ENCODE assay signal across 29 cellular contexts in the genomic region with DNA sequence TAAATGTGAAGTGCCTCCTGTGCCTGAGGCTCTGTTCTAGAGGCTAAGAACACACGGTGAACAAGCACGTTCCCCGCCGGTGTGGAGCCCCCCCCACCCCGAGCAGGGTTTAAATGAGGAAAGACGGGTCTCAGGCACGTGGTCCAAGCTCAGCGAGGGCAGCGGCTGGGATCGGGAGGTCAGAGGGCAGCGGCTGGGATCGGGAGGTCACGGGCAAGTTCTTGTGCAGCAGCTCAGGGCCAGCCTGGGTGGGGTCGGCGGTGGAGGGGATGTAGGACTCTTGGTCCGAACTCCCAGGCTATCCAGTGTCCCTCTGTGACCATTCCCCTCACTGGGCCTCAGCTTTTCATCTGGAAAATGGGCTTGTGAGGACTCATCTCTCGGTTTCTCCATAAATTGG. TPM values are rescaled to one million over a fixed set of nuclear protein-coding genes. Genes with fewer than 3 reads are reported as not detected.
"Had no signal": no experiment of that assay in that cellular context is flagged by ENCODE, and none has a peak within 500 bp of the region (broad histone marks: within the 10 kb centered on the region; RNA-seq: fewer than 3 reads in every experiment).

No MANE protein-coding gene starts in this region.

- H3K9ac ChIP-seq: parathyroid adenoma had no signal

- H3K27ac ChIP-seq: esophagus squamous epithelium, gastrocnemius medialis, heart left ventricle, parathyroid adenoma, thyroid gland, WERI-Rb-1 had no signal

- H3K4me3 ChIP-seq: esophagus squamous epithelium, gastrocnemius medialis, heart left ventricle, mucosa of descending colon, thyroid gland had no signal

- H2AFZ ChIP-seq: parathyroid adenoma had no signal

- DNase-seq: activated CD4-positive, alpha-beta T cell treated with anti-CD3 and anti-CD28 coated beads, Interleukin-2, amount 10 ng/mL, durations not matched to agents 7 days and 5 days; activated CD4-positive, CD25-positive, alpha-beta regulatory T cell treated with anti-CD3 and anti-CD28 coated beads, Interleukin-2, amount 50 U/mL, for 72 hours; activated CD8-positive, alpha-beta T cell treated with anti-CD3 and anti-CD28 coated beads, Interleukin-2, amount 10 ng/mL, durations not matched to agents 7 days and 5 days; activated naive CD4-positive, alpha-beta T cell treated with Interleukin-2 at 50 U/mL for 16 hours; activated naive CD8-positive, alpha-beta T cell treated with anti-CD3 and anti-CD28 coated beads for 36 hours; activated T-cell treated with anti-CD3 and anti-CD28 coated beads, Interleukin-2, amount 50 U/mL, for 1 hour; central memory CD4-positive, alpha-beta T cell; endodermal cell; esophagus squamous epithelium; gastrocnemius medialis; heart left ventricle; islet precursor cell; left colon; mesendoderm; mucosa of descending colon; nephron progenitor cell; nucleus accumbens; stimulated activated CD4-positive, alpha-beta T cell treated with anti-CD3 and anti-CD28 coated beads, Interleukin-12 subunit alpha, Interleukin-12 subunit beta, amount 100 ng/mL, for 4 hours; stimulated activated CD4-positive, alpha-beta T cell treated with anti-CD3 and anti-CD28 coated beads, Interleukin-4, amount 100 ng/mL, for 4 hours; substantia nigra; T-helper 1 cell; thyroid gland; WERI-Rb-1 had no signal

- FAIRE-seq: astrocyte, colon, TTC549 had no signal

- H3K79me2 ChIP-seq: parathyroid adenoma had no signal

- H3K4me1 ChIP-seq: parathyroid adenoma had no signal

- H3K9me3 ChIP-seq: esophagus squamous epithelium, gastrocnemius medialis, heart left ventricle, mucosa of descending colon, thyroid gland had no signal

- H3K27me3 ChIP-seq: heart left ventricle, thyroid gland had no signal

- ATAC-seq: activated CD8-positive, alpha-beta T cell treated with anti-CD3 and anti-CD28 coated beads, Interleukin-2, amount 10 ng/mL, durations not matched to agents 7 days and 5 days; activated T-helper 17 cell treated with anti-CD3 and anti-CD28 coated beads, Interleukin-2, amount 50 U/mL, for 72 hours; gastrocnemius medialis; heart left ventricle; left colon; mucosa of descending colon had no signal

- H3K36me3 ChIP-seq: esophagus squamous epithelium, gastrocnemius medialis, heart left ventricle, thyroid gland, WERI-Rb-1 had no signal

RNA-seq across cellular contexts. Expression of gene OBP2B, which starts 42.7 kb away (rescaled TPM):
- total RNA-seq: activated CD4-positive, alpha-beta T cell treated with anti-CD3 and anti-CD28 coated beads, Interleukin-2, amount 10 ng/mL, durations not matched to agents 7 days and 5 days; activated CD8-positive, alpha-beta T cell treated with anti-CD3 and anti-CD28 coated beads, Interleukin-2, amount 10 ng/mL, durations not matched to agents 7 days and 5 days; activated naive CD8-positive, alpha-beta T cell treated with anti-CD3 and anti-CD28 coated beads for 36 hours; activated T-helper 17 cell treated with anti-CD3 and anti-CD28 coated beads, Interleukin-2, amount 50 U/mL, for 72 hours; astrocyte; endodermal cell; esophagus squamous epithelium; gastrocnemius medialis; heart left ventricle; left colon; mucosa of descending colon; thyroid gland; urinary bladder had no signal
- polyA plus RNA-seq: urinary bladder had no signal
